ENCODE assay signal across 8 cellular contexts in the genomic region with DNA sequence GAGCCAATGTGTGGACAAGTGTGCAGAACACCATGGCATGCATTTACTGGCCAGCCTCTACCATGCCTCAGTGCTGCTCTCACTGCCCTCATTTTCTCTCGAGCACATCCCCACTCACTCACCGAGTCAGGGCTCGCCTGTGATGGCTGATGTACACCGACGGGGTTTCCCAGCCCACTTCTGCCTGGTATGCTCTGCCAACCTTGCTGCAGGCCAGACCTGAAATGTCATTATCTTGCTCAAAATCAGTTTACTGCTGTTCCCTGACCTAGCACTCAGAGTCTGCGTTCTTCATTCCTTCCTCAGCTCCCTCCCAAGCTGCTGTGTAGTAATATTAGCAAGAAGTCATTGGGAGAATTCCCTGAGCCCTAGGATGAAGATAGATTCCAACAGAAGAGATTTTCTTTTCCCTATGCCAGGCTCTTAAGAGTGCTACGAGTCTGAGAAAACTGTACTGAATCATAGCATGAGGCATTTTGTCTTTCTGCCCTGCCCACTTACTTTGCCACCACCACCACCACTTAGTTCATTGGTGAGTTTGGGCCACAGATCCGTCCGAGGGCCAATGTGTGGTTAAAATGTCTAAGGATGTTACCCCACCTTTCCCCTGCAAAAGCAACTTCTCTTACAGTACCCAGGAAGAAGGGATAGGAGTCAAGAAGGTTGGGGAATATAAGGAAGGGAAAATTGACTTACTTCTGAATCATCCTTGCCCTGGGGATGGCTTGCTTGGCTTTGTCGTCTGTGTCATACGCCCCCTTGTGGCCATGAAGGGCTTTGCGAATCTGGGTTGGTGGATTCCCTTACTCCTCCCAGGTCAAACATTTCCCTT. TPM values are rescaled to one million over a fixed set of nuclear protein-coding genes. Genes with fewer than 3 reads are reported as not detected.
DNase-seq lines count a peak whose midpoint lies in the region; ATAC-seq and TF ChIP-seq lines count a peak whose summit lies in the region.

No MANE protein-coding gene starts in this region.

- no peaks in the 10 kb centered on the region for H3K27me3 Mint-ChIP-seq in neural crest cell (ENCODE audit: low read depth)

- peaks cover 7% of the 10 kb centered on the region for H3K4me1 ChIP-seq in OCI-LY3 (ENCODE audit: low read length)
- H3K4me1 ChIP-seq in esophagus squamous epithelium = peaks cover 0 to 8% (median 0%) of the 10 kb centered on the region in 3 donors

- no peak overlapping the region for H3K9ac ChIP-seq in OCI-LY3 (ENCODE audit: low read length)

- intact Hi-C loops in esophagus squamous epithelium (cut with DNase I) = no loop called here

- WGBS in esophagus squamous epithelium, 2 donors = 36 to 47% methylated on average over 10 to 11 of the region's 12 CpGs

- no peak for TF ChIP-seq POLR2A in esophagus squamous epithelium (IDR thresholded peaks at IDR 0.05)

- H3K4me1 Mint-ChIP-seq in neural crest cell = no peaks in the 10 kb centered on the region

- no peaks in the 10 kb centered on the region for H3K79me2 ChIP-seq in OCI-LY3 (ENCODE audit: low read length)

- no peak overlapping the region for H3K4me3 ChIP-seq in OCI-LY3 (ENCODE audit: low read length)
- no peak overlapping the region for H3K4me3 ChIP-seq in esophagus squamous epithelium

- peaks cover 13% of the 10 kb centered on the region for H3K36me3 ChIP-seq in OCI-LY3 (replicated peaks; ENCODE audit: low read depth, low read length)
- peaks cover 0 to 27% (median 0%) of the 10 kb centered on the region in 3 donors for H3K36me3 ChIP-seq in esophagus squamous epithelium

- no peak overlapping the region for H3K4me2 ChIP-seq in OCI-LY3 (ENCODE audit: low read length)

- peak; percentile 60 for DNase-seq in GM13977 (ENCODE audit: low spot score)
- DNase-seq in HUDEP-2 (lab: John Stamatoyannopoulos, UW; ENCODE audit: unreplicated experiment in 76 of 76) = peak in 63 of 76 experiments; percentile 5 to 76 (median 42)
- DNase-seq in activated T-cell treated with anti-CD3 and anti-CD28 coated beads for 1 hour (ENCODE audit: low read depth) = peak; percentile 40
- DNase-seq in esophagus squamous epithelium (lab: John Stamatoyannopoulos, UW) = no peak
- DNase-seq in neural crest cell (ENCODE audit: low read depth, low spot score) = peak; percentile 77
- DNase-seq in stimulated activated naive CD8-positive, alpha-beta T cell treated with anti-CD3 and anti-CD28 coated beads, Interleukin-15, Interleukin-2, amounts not matched to agents 100 U/mL and 50 U/mL, for 24 hours = peak; percentile 76

- H3K27ac ChIP-seq in 22Rv1 (no peak overlapping the region), OCI-LY3 (ENCODE audit: low read length) (no peak overlapping the region), esophagus squamous epithelium (peak overlapping the region in 3 of 4 donors; percentile 12 to 26 (median 16))

- H3K36me3 Mint-ChIP-seq in neural crest cell (ENCODE audit: low read depth) = no peaks in the 10 kb centered on the region

- no peaks in the 10 kb centered on the region for H4K20me1 ChIP-seq in OCI-LY3 (ENCODE audit: insufficient read depth, low read length)

- no peak overlapping the region for H2AFZ ChIP-seq in OCI-LY3 (ENCODE audit: low read depth, low read length)

- TF ChIP-seq CTCF in 22Rv1 (IDR thresholded peaks at IDR 0.05) (peak; percentile 99), GM13977 (IDR thresholded peaks at IDR 0.05; ENCODE audit: extremely low read depth, insufficient read depth, missing control alignments) (peak; percentile 91), OCI-LY3 (IDR thresholded peaks at IDR 0.05; ENCODE audit: low read depth, low read length) (peak; percentile 89), esophagus squamous epithelium (IDR thresholded peaks at IDR 0.05) (peak; percentile 59 to 93 (median 88)), neural crest cell (conservative IDR thresholded peaks at IDR 0.05) (peak; percentile 99)

- in situ Hi-C loops in GM13977 (cut with MboI; ENCODE audit: low pct_unique_long_range_greater_than_20kb, low sequenced_read_pairs, unreplicated experiment) = no loop called here

- H3K27me3 ChIP-seq in OCI-LY3 (ENCODE audit: low read depth, low read length) (no peaks in the 10 kb centered on the region), esophagus squamous epithelium (no peaks in the 10 kb centered on the region)

- peak; percentile 65 for ATAC-seq in stimulated activated naive CD8-positive, alpha-beta T cell treated with anti-CD3 and anti-CD28 coated beads, Interleukin-15, Interleukin-2, amounts not matched to agents 100 U/mL and 50 U/mL, for 24 hours

- H3K9me3 ChIP-seq in OCI-LY3 (ENCODE audit: insufficient read depth, low read length) (no peaks in the 10 kb centered on the region), esophagus squamous epithelium (no peaks in the 10 kb centered on the region)

- H3K9me3 Mint-ChIP-seq in neural crest cell = no peaks in the 10 kb centered on the region

- H3K27ac Mint-ChIP-seq in neural crest cell (ENCODE audit: unreplicated experiment) = no peak overlapping the region

- H3K4me3 Mint-ChIP-seq in neural crest cell = no peak overlapping the region

RNA-seq across cellular contexts. Expression of gene BMAL2, which starts 51.0 kb away (rescaled TPM):
- 10 to 100 TPM; 19.3 to 80.7 (median 39.1) TPM for total RNA-seq in esophagus squamous epithelium
- total RNA-seq in neural crest cell = 7.6 and 8.0 TPM in 2 replicates

Comparison
In these comparisons a context has a peak if more than half of its experiments do, and no peak if none do; other contexts are left out.
1. H3K27ac ChIP-seq: peak in esophagus squamous epithelium (3 of 4); none in 22Rv1 (single experiment) and OCI-LY3 (single experiment).
2. Peak in every context shown above with its lines, with median percentiles within 50 percentile points of each other: CTCF ChIP-seq.